In genomic region chr12:90257927-90258624, GRCh38 we compare ENCODE assay signal across 8 cellular contexts.
"Had no signal": no experiment of that assay in that cellular context is flagged by ENCODE, and none has a peak within 500 bp of the region (broad histone marks: within the 10 kb centered on the region; RNA-seq: fewer than 3 reads in every experiment).

No MANE protein-coding gene starts in this region.

- H3K27ac ChIP-seq: HL-60 had no signal

- H3K4me3 ChIP-seq: HAP-1 had no signal

- H3K27me3 Mint-ChIP-seq: IgD-negative memory B cell had no signal

- DNase-seq: GOT3, HFFc6, KBM-7 had no signal

- H3K4me1 ChIP-seq: HAP-1 had no signal

- ATAC-seq: HCT116 had no signal

- H3K36me3 Mint-ChIP-seq: IgD-negative memory B cell had no signal

- H3K4me3 Mint-ChIP-seq: HFFc6, IgD-negative memory B cell had no signal

- H3K9me3 ChIP-seq: HAP-1 had no signal

- H3K27ac Mint-ChIP-seq: HFFc6, IgD-negative memory B cell had no signal

- H3K36me3 ChIP-seq: HAP-1 had no signal

- H3K9me3 Mint-ChIP-seq: HFFc6, IgD-negative memory B cell had no signal

- FAIRE-seq: H54 had no signal
